Comparison of ENCODE assay signal across 8 cellular contexts in genomic region chr2:241508240-241508509, GRCh38. TPM values are rescaled to one million over a fixed set of nuclear protein-coding genes. Genes with fewer than 3 reads are reported as not detected.
DNase-seq lines count a peak whose midpoint lies in the region; TF ChIP-seq lines count a peak whose summit lies in the region.

No MANE protein-coding gene starts in this region.

- H3K27me3 Mint-ChIP-seq in dendritic cell treated with granulocyte-macrophage colony-stimulating factor and Interleukin-4, amounts not matched to agents 40 ng/mL and 50 ng/mL, for 4 days = peaks cover 42% of the 10 kb centered on the region

- H3K9me3 ChIP-seq in GM23248 (ENCODE audit: low read depth) (no peaks in the 10 kb centered on the region), muscle layer of colon (ENCODE audit: low read length) (no peaks in the 10 kb centered on the region)

- H3K27me3 ChIP-seq in GM23248 (replicated peaks; ENCODE audit: insufficient read depth) = no peaks in the 10 kb centered on the region
- no peaks in the 10 kb centered on the region for H3K27me3 ChIP-seq in muscle layer of colon (ENCODE audit: control insufficient read depth in 1 of 2, insufficient read depth in 2 of 2, low read length in 2 of 2)

- H3K4me3 ChIP-seq in GM12865 (ENCODE audit: low read depth, low read length) = peak overlapping the region; percentile 85
- peak overlapping the region; percentile 82 for H3K4me3 ChIP-seq in GM23248
- H3K4me3 ChIP-seq in muscle layer of colon (ENCODE audit: low read depth in 1 of 2, low read length in 2 of 2) = peak overlapping the region; percentile 77 to 89

- 0 to 2% methylated on average over 4 to 20 of the region's 35 CpGs for WGBS in GM23248 (ENCODE audit: low coverage in 1 of 2, low lambda C conversion rate in 2 of 2, missing lambda C conversion rate in 2 of 2), 2 experiments

- H3K9me3 Mint-ChIP-seq in dendritic cell treated with granulocyte-macrophage colony-stimulating factor and Interleukin-4, amounts not matched to agents 40 ng/mL and 50 ng/mL, for 4 days = no peaks in the 10 kb centered on the region

- no peak for DNase-seq in GM12865 (ENCODE audit: low read depth)
- no peak for DNase-seq in GM23248
- DNase-seq in NCI-H774 (lab: John Stamatoyannopoulos, UW) = peak; percentile 58
- DNase-seq in ureter (ENCODE audit: low spot score) = no peak
- DNase-seq in NCI-H2029 (lab: John Stamatoyannopoulos, UW) = no peak
- DNase-seq in central memory CD4-positive, alpha-beta T cell = no peak

- peaks cover 48% of the 10 kb centered on the region for H3K79me2 ChIP-seq in GM23248 (ENCODE audit: insufficient read depth)

- intact Hi-C loops in dendritic cell treated with granulocyte-macrophage colony-stimulating factor and Interleukin-4, amounts not matched to agents 40 ng/mL and 50 ng/mL, for 4 days (cut with micrococcal nuclease) = loop anchor here (5.0 kb wide), 2 partner anchors 151 to 179 kb away; partner anchors contain the start of genes DTYMK and FARP2

- H3K4me1 Mint-ChIP-seq in dendritic cell treated with granulocyte-macrophage colony-stimulating factor and Interleukin-4, amounts not matched to agents 40 ng/mL and 50 ng/mL, for 4 days (ENCODE audit: low read depth) = peaks cover 25% of the 10 kb centered on the region

- H3K36me3 Mint-ChIP-seq in dendritic cell treated with granulocyte-macrophage colony-stimulating factor and Interleukin-4, amounts not matched to agents 40 ng/mL and 50 ng/mL, for 4 days (ENCODE audit: low read depth) = peaks cover 30% of the 10 kb centered on the region

- peak overlapping the region; percentile 89 for H3K4me3 Mint-ChIP-seq in dendritic cell treated with granulocyte-macrophage colony-stimulating factor and Interleukin-4, amounts not matched to agents 40 ng/mL and 50 ng/mL, for 4 days

- H3K9me2 ChIP-seq in GM23248 (ENCODE audit: insufficient read depth) = no peaks in the 10 kb centered on the region

- H3K4me1 ChIP-seq in GM23248 (ENCODE audit: insufficient read depth) = no peaks in the 10 kb centered on the region
- peaks cover 28% of the 10 kb centered on the region for H3K4me1 ChIP-seq in muscle layer of colon (ENCODE audit: insufficient read depth, low read length)

- TF ChIP-seq CTCF in GM12865 (IDR thresholded peaks at IDR 0.05; ENCODE audit: insufficient read depth, low read depth, low read length, missing control alignments) = no peak

- H3K9ac ChIP-seq in GM23248 (peak overlapping the region; percentile 83), muscle layer of colon (ENCODE audit: low read length) (no peak overlapping the region)

- H3K27ac ChIP-seq in GM23248 (no peak overlapping the region), muscle layer of colon (ENCODE audit: low read depth, low read length) (peak overlapping the region; percentile 80)

- H3F3A ChIP-seq in GM23248 (ENCODE audit: insufficient read depth) = no peaks in the 10 kb centered on the region

- peak overlapping the region; percentile 83 for H3K4me2 ChIP-seq in GM23248 (ENCODE audit: unreplicated experiment)

- H3K36me3 ChIP-seq in GM23248 (ENCODE audit: low read depth) (no peaks in the 10 kb centered on the region), muscle layer of colon (ENCODE audit: insufficient read depth, low read length) (no peaks in the 10 kb centered on the region)

- peaks cover 13% of the 10 kb centered on the region; the same call in 1 of the 2 replicates for H4K20me1 ChIP-seq in GM23248 (ENCODE audit: insufficient read depth)

- H3K27ac Mint-ChIP-seq in dendritic cell treated with granulocyte-macrophage colony-stimulating factor and Interleukin-4, amounts not matched to agents 40 ng/mL and 50 ng/mL, for 4 days = peak overlapping the region; percentile 69

- in situ Hi-C loops in GM23248 (cut with MboI) = no loop called here

- peak overlapping the region; percentile 66; the same call in 1 of the 2 replicates for H2AFZ ChIP-seq in GM23248

RNA-seq across cellular contexts. Expression of gene STK25, which starts 0.2 kb away (rescaled TPM):
- total RNA-seq in GM23248 (2014; rRNA removed; shearing (Covaris generic)) = 239 and 240 TPM in 2 replicates
- 120 and 121 TPM in 2 replicates for polyA plus RNA-seq in GM23248 (2016; fragmentation: Nextera tagmentation; extraction: Ambion mirVana)
- 166 TPM for total RNA-seq in ureter

RNA-seq across cellular contexts. Expression of gene BOK, which starts 50.4 kb away (rescaled TPM):
- 36.0 and 46.6 TPM in 2 replicates for total RNA-seq in GM23248 (2014; rRNA removed; shearing (Covaris generic))
- polyA plus RNA-seq in GM23248 (2016; fragmentation: Nextera tagmentation; extraction: Ambion mirVana) = 28.0 and 28.1 TPM in 2 replicates
- total RNA-seq in ureter = 16.0 TPM
